Comparison of ENCODE assay signal across 22 cellular contexts in genomic region chr3:123289336-123290106, GRCh38.
"Had no signal": no experiment of that assay in that cellular context is flagged by ENCODE, and none has a peak within 500 bp of the region (broad histone marks: within the 10 kb centered on the region; RNA-seq: fewer than 3 reads in every experiment).

No MANE protein-coding gene starts in this region.

- H3K36me3 Mint-ChIP-seq: activated naive CD8-positive, alpha-beta T cell treated with anti-CD3 and anti-CD28 coated beads, Interleukin-2, amount 10 ng/mL, durations not matched to agents 7 days and 5 days; naive thymus-derived CD4-positive, alpha-beta T cell; neural progenitor cell; T-cell had no signal

- H3K4me1 Mint-ChIP-seq: activated naive CD8-positive, alpha-beta T cell treated with anti-CD3 and anti-CD28 coated beads, Interleukin-2, amount 10 ng/mL, durations not matched to agents 7 days and 5 days; neural progenitor cell; T-cell; WTC11 had no signal

- H3K27ac Mint-ChIP-seq: activated CD8-positive, alpha-beta T cell treated with anti-CD3 and anti-CD28 coated beads, Interleukin-2, amount 10 ng/mL, durations not matched to agents 7 days and 5 days; activated naive CD8-positive, alpha-beta T cell treated with anti-CD3 and anti-CD28 coated beads, Interleukin-2, amount 10 ng/mL, durations not matched to agents 7 days and 5 days; naive thymus-derived CD4-positive, alpha-beta T cell; neural progenitor cell; T-cell; WTC11 had no signal

- H2AFZ ChIP-seq: neural progenitor cell had no signal

- H3K27me3 ChIP-seq: body of pancreas, dorsolateral prefrontal cortex, heart right ventricle, neural progenitor cell, pancreas, SJSA1, tibial artery had no signal

- H3K4me3 Mint-ChIP-seq: activated CD8-positive, alpha-beta T cell treated with anti-CD3 and anti-CD28 coated beads, Interleukin-2, amount 10 ng/mL, durations not matched to agents 7 days and 5 days; activated naive CD8-positive, alpha-beta T cell treated with anti-CD3 and anti-CD28 coated beads, Interleukin-2, amount 10 ng/mL, durations not matched to agents 7 days and 5 days; naive thymus-derived CD4-positive, alpha-beta T cell; T-cell; WTC11 had no signal

- H3K4me3 ChIP-seq: body of pancreas, dorsolateral prefrontal cortex, heart right ventricle, neural progenitor cell, pancreas, SJSA1, spleen, tibial artery had no signal

- H3K4me2 ChIP-seq: neural progenitor cell had no signal

- DNase-seq: activated CD4-positive, alpha-beta T cell treated with anti-CD3 and anti-CD28 coated beads for 48 hours; activated CD8-positive, alpha-beta T cell treated with anti-CD3 and anti-CD28 coated beads, Interleukin-2, amount 10 ng/mL, durations not matched to agents 7 days and 5 days; activated naive CD8-positive, alpha-beta T cell treated with anti-CD3 and anti-CD28 coated beads, Interleukin-2, amount 10 ng/mL, durations not matched to agents 7 days and 5 days; amygdala; body of pancreas; central memory CD4-positive, alpha-beta T cell; erythroblast; heart right ventricle; kidney glomerular epithelial cell; left ventricle myocardium superior; mesenchymal stem cell; naive thymus-derived CD4-positive, alpha-beta T cell; stimulated activated naive CD4-positive, alpha-beta T cell treated with Interleukin-2 at 50 U/mL for 16 hours; substantia nigra had no signal

- H3K4me1 ChIP-seq: body of pancreas, neural progenitor cell, pancreas, SJSA1, tibial artery had no signal

- H3K9me3 ChIP-seq: body of pancreas, heart right ventricle, pancreas, SJSA1, spleen, tibial artery had no signal

- H3K27me3 Mint-ChIP-seq: activated naive CD8-positive, alpha-beta T cell treated with anti-CD3 and anti-CD28 coated beads, Interleukin-2, amount 10 ng/mL, durations not matched to agents 7 days and 5 days had no signal

- H3K36me3 ChIP-seq: neural progenitor cell, SJSA1 had no signal

- H3K9me3 Mint-ChIP-seq: activated naive CD8-positive, alpha-beta T cell treated with anti-CD3 and anti-CD28 coated beads, Interleukin-2, amount 10 ng/mL, durations not matched to agents 7 days and 5 days had no signal

- H3K27ac ChIP-seq: body of pancreas, dorsolateral prefrontal cortex, heart right ventricle, neural progenitor cell, pancreas, SJSA1, spleen had no signal
